ENCODE assay signal across 12 cellular contexts in the genomic region with DNA sequence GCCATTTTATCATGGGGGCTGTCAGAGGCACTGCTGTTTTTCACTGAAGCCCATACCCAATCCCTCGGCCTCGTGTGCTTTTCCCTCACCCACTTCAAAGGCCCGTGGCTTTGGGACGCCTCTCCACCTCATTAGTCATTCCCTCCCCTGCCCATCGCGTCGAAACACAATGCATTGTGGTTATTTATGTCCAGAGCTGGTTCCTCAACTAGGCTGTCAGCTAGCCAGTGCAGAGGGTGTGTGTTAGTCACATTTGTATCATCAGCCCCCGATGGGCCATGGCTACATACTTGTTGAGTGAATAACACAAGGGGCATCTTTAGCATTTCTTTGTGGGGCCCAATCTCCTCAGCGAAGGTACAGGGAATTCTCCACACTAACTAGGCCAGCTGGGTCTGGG. TPM values are rescaled to one million over a fixed set of nuclear protein-coding genes. Genes with fewer than 3 reads are reported as not detected.
DNase-seq lines count a peak whose midpoint lies in the region; ATAC-seq, FAIRE-seq and TF ChIP-seq lines count a peak whose summit lies in the region.
"Had no signal": no experiment of that assay in that cellular context is flagged by ENCODE, and none has a peak within 500 bp of the region (broad histone marks: within the 10 kb centered on the region; RNA-seq: fewer than 3 reads in every experiment).

No MANE protein-coding gene starts in this region.

- H3K4me3 Mint-ChIP-seq in HFFc6 (peak overlapping the region; percentile 41), CD14-positive monocyte (no peak overlapping the region)
- H3K4me3 Mint-ChIP-seq: activated CD4-positive, alpha-beta T cell treated with anti-CD3 and anti-CD28 coated beads, Interleukin-2, amount 10 ng/mL, durations not matched to agents 24 days and 14 days had no signal

- H3K4me2 ChIP-seq in A549, result peak overlapping the region; percentile 20; the same call in 1 of the 3 replicates

- peak overlapping the region in 1 of 2 experiments; percentile 68; a peak in 2 of 6 replicates for H3K27ac ChIP-seq in A549
- H3K27ac ChIP-seq: C4-2B, spleen had no signal

- no peak for TF ChIP-seq RAD21 in A549 (conservative IDR thresholded peaks at IDR 0.05 in 1 of 2, IDR thresholded peaks at IDR 0.05 in 1 of 2)

- H3K4me3 ChIP-seq in A549 (no peak overlapping the region), fibroblast of villous mesenchyme (ENCODE audit: low read depth, low read length) (no peak overlapping the region)
- H3K4me3 ChIP-seq: spleen had no signal

- TF ChIP-seq CTCF in A549 (IDR thresholded peaks at IDR 0.05) (no peak), HFFc6 (IDR thresholded peaks at IDR 0.05) (no peak), fibroblast of villous mesenchyme (IDR thresholded peaks at IDR 0.05; ENCODE audit: insufficient read depth, low read depth, low read length) (no peak), CD14-positive monocyte (IDR thresholded peaks at IDR 0.05) (no peak)

- H3K9me3 Mint-ChIP-seq in HFFc6, result peaks cover 5% of the 10 kb centered on the region; the same call in 1 of the 2 replicates
- H3K9me3 Mint-ChIP-seq in CD14-positive monocyte, result peaks cover 0 to 3% (median 0%) of the 10 kb centered on the region in 7 donors
- H3K9me3 Mint-ChIP-seq: activated CD4-positive, alpha-beta T cell treated with anti-CD3 and anti-CD28 coated beads, Interleukin-2, amount 10 ng/mL, durations not matched to agents 24 days and 14 days had no signal

- peaks cover 52% of the 10 kb centered on the region for H3K4me1 Mint-ChIP-seq in HFFc6 (ENCODE audit: low read depth)
- H3K4me1 Mint-ChIP-seq in CD14-positive monocyte, result peaks cover 10% of the 10 kb centered on the region

- H3K36me3 Mint-ChIP-seq in HFFc6 (ENCODE audit: low read depth) (peaks cover 14% of the 10 kb centered on the region), CD14-positive monocyte (peaks cover 0 to 2% of the 10 kb centered on the region in 2 donors)

- POLR2A ChIA-PET in A549 (lab: Yijun Ruan, JAX), result interaction anchor here (1.3 kb wide), 1 partner anchor 36 kb away, joined by 3 read pairs; the partner anchor contains the start of gene ASL

- H3K27me3 Mint-ChIP-seq in HFFc6 (ENCODE audit: insufficient read depth) (peaks cover 6% of the 10 kb centered on the region; the same call in 1 of the 2 replicates), CD14-positive monocyte (ENCODE audit: low read depth in 3 of 3) (peaks cover 0 to 4% (median 3%) of the 10 kb centered on the region in 3 donors)
- H3K27me3 Mint-ChIP-seq: activated CD4-positive, alpha-beta T cell treated with anti-CD3 and anti-CD28 coated beads, Interleukin-2, amount 10 ng/mL, durations not matched to agents 24 days and 14 days had no signal

- intact Hi-C loops in CD14-positive monocyte (cut with micrococcal nuclease) (no loop called here), left colon (cut with DNase I, micrococcal nuclease) (no loop called here)

- H3K9me3 ChIP-seq in A549, result no peaks in the 10 kb centered on the region
- H3K9me3 ChIP-seq: spleen had no signal

- DNase-seq in A549 (ENCODE audit: low read depth in 1 of 2, low spot score in 1 of 2) (peak; percentile 17 to 68), HFFc6 (peak; percentile 97), T1000 (lab: John Stamatoyannopoulos, UW) (peak; percentile 75), fibroblast of villous mesenchyme (ENCODE audit: low read depth) (peak; percentile 65), CD14-positive monocyte (ENCODE audit: low spot score) (no peak), left colon (no peak)
- no peak for DNase-seq in activated CD4-positive, alpha-beta T cell treated with anti-CD3 and anti-CD28 coated beads, Interleukin-2, amount 50 U/mL, for 4 hours
- DNase-seq: activated CD4-positive, alpha-beta T cell treated with anti-CD3 and anti-CD28 coated beads, Interleukin-2, amount 10 ng/mL, durations not matched to agents 24 days and 14 days; stimulated activated naive CD4-positive, alpha-beta T cell had no signal

- no peak for TF ChIP-seq EP300 in A549 (IDR thresholded peaks at IDR 0.05)

- no peak for FAIRE-seq in A549 (lab: Jason Lieb, UNC)

- H3K27ac Mint-ChIP-seq in HFFc6, result peak overlapping the region; percentile 94
- no peak overlapping the region for H3K27ac Mint-ChIP-seq in CD14-positive monocyte
- H3K27ac Mint-ChIP-seq: activated CD4-positive, alpha-beta T cell treated with anti-CD3 and anti-CD28 coated beads, Interleukin-2, amount 10 ng/mL, durations not matched to agents 24 days and 14 days had no signal

- peaks cover 17% of the 10 kb centered on the region; the same call in 2 of the 3 replicates for H3K4me1 ChIP-seq in A549

- 9% methylated on average over 9 of the region's 9 CpGs for WGBS in A549 (ENCODE audit: missing lambda C conversion rate)

- CTCF ChIA-PET in A549 (lab: Yijun Ruan, JAX), result no interaction called here

- ATAC-seq in A549 (peak; percentile 51 to 62), GM19035 (IDR thresholded peaks at IDR 0.05; ENCODE audit: unreplicated experiment) (no peak), left colon (no peak)

- no peak for TF ChIP-seq POLR2A in A549 (IDR thresholded peaks at IDR 0.05; ENCODE audit: low read length)

TF ChIP-seq in A549, 52 proteins besides CTCF, POLR2A, EP300 and RAD21:
- TF ChIP-seq ZNF302 (CRISPR knock-in tag; IDR thresholded peaks at IDR 0.05), result no peak
- TF ChIP-seq, protein P1, sequence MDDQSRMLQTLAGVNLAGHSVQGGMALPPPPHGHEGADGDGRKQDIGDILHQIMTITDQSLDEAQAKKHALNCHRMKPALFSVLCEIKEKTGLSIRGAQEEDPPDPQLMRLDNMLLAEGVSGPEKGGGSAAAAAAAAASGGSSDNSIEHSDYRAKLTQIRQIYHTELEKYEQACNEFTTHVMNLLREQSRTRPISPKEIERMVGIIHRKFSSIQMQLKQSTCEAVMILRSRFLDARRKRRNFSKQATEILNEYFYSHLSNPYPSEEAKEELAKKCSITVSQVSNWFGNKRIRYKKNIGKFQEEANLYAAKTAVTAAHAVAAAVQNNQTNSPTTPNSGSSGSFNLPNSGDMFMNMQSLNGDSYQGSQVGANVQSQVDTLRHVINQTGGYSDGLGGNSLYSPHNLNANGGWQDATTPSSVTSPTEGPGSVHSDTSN (IDR thresholded peaks at IDR 0.05), result no peak
- TF ChIP-seq NR3C1 (IDR thresholded peaks at IDR 0.05), result no peak
- TF ChIP-seq, protein P2, sequence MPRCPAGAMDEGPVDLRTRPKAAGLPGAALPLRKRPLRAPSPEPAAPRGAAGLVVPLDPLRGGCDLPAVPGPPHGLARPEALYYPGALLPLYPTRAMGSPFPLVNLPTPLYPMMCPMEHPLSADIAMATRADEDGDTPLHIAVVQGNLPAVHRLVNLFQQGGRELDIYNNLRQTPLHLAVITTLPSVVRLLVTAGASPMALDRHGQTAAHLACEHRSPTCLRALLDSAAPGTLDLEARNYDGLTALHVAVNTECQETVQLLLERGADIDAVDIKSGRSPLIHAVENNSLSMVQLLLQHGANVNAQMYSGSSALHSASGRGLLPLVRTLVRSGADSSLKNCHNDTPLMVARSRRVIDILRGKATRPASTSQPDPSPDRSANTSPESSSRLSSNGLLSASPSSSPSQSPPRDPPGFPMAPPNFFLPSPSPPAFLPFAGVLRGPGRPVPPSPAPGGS (IDR thresholded peaks at IDR 0.05), result no peak
- peak; percentile 85 for TF ChIP-seq MAX (IDR thresholded peaks at IDR 0.05)
- TF ChIP-seq E2F6 (IDR thresholded peaks at IDR 0.05; ENCODE audit: borderline replicate concordance, low read depth), result peak; percentile 76
- TF ChIP-seq TFCP2L1 (CRISPR knock-in tag; IDR thresholded peaks at IDR 0.05), result no peak
- no peak for TF ChIP-seq RFX5 (IDR thresholded peaks at IDR 0.05)
- TF ChIP-seq FOSL2 (IDR thresholded peaks at IDR 0.05), result 0 out of 2 replicates have a peak, but pooled peaks have one; percentile 19
- TF ChIP-seq FOSL2 (CRISPR knock-in tag; IDR thresholded peaks at IDR 0.05), result peak; percentile 40
- TF ChIP-seq JUNB (IDR thresholded peaks at IDR 0.05), result peak; percentile 31; the same call in 1 of the 2 replicates
TF ChIP-seq in A549: peak in this region for 4.

RNA-seq across cellular contexts. Expression of gene CRCP, which starts 3.8 kb away (rescaled TPM):
- 26.4 and 33.1 TPM in 2 replicates for polyA plus RNA-seq in A549 (2011; rRNA removed)
- 19.7 and 25.0 TPM in 2 replicates for polyA plus RNA-seq in A549 (2012; cell fraction: cytosol; rRNA removed)
- polyA plus RNA-seq in A549 (2012; cell fraction: nucleus; rRNA removed), result 7.6 and 10.0 TPM in 2 replicates
- polyA plus RNA-seq in A549 (2017; fragmentation: RNase III; extraction: RNeasy Plus Mini Kit Qiagen cat#74134 plus additional on column Dnase treatment), result 40.3 to 45.6 TPM (median 40.3 TPM) in 3 replicates
- 27.7 and 33.2 TPM in 2 replicates for polyA minus RNA-seq in A549 (2011; rRNA and poly(A)+ RNA removed)
- 10 to 100 TPM; 29.8 to 37.6 (median 33.7) TPM for total RNA-seq in HFFc6 (2021; fragmentation: NEBNext Ultra II Directional; extraction: Animal tissue kit (Norgen Biotek cat#: 25700))
- 47.4 and 53.1 TPM in 2 replicates for total RNA-seq in fibroblast of villous mesenchyme
- 10 to 100 TPM; 14.0 to 15.5 TPM for polyA plus RNA-seq in CD14-positive monocyte
- 10 to 100 TPM; 37.1 to 43.6 TPM for total RNA-seq in left colon

RNA-seq across cellular contexts. Expression of gene ASL, which starts 35.2 kb away (rescaled TPM):
- polyA plus RNA-seq in A549 (2011; rRNA removed), result 19.6 and 20.2 TPM in 2 replicates
- polyA plus RNA-seq in A549 (2012; cell fraction: cytosol; rRNA removed), result 25.3 and 31.8 TPM in 2 replicates
- 62.7 and 71.5 TPM in 2 replicates for polyA plus RNA-seq in A549 (2012; cell fraction: nucleus; rRNA removed)
- 21.1 to 26.5 TPM (median 23.4 TPM) in 3 replicates for polyA plus RNA-seq in A549 (2017; fragmentation: RNase III; extraction: RNeasy Plus Mini Kit Qiagen cat#74134 plus additional on column Dnase treatment)
- 21.6 and 22.2 TPM in 2 replicates for polyA minus RNA-seq in A549 (2011; rRNA and poly(A)+ RNA removed)
- 10 to 100 TPM; 40.5 to 47.4 (median 41.8) TPM for total RNA-seq in HFFc6 (2021; fragmentation: NEBNext Ultra II Directional; extraction: Animal tissue kit (Norgen Biotek cat#: 25700))
- 33.5 and 34.5 TPM in 2 replicates for total RNA-seq in fibroblast of villous mesenchyme
- polyA plus RNA-seq in CD14-positive monocyte, result 10 to 100 TPM; 29.7 to 35.9 TPM
- total RNA-seq in left colon, result 100 to 1,000 TPM; 142 to 145 TPM

Comparison
In these comparisons a context has a peak if more than half of its experiments do, and no peak if none do; other contexts are left out.
1. ATAC-seq: peak in A549 (2 of 2); none in GM19035 (single experiment) and left colon (single experiment).
2. DNase-seq: peak in A549 (2 of 2), HFFc6 (single experiment), T1000 (single experiment) and fibroblast of villous mesenchyme (single experiment); none in CD14-positive monocyte (single experiment), left colon (0 of 2) and activated CD4-positive, alpha-beta T cell treated with anti-CD3 and anti-CD28 coated beads, Interleukin-2, amount 50 U/mL, for 4 hours (0 of 2).